Comparison of ENCODE assay signal across 8 cellular contexts in genomic region chr10:56823849-56824248, GRCh38.
DNase-seq lines count a peak whose midpoint lies in the region; ATAC-seq and FAIRE-seq lines count a peak whose summit lies in the region.

No MANE protein-coding gene starts in this region.

- H3K36me3 Mint-ChIP-seq in stimulated activated memory B cell treated with anti-CD40 and anti-IgM and Interleukin-4, amounts not matched to agents 10 μg/mL and 1 μg/mL and 100 μg/mL, for 72 hours: no peaks in the 10 kb centered on the region
- H3K36me3 Mint-ChIP-seq in activated T-helper 2 cell treated with anti-CD3 and anti-CD28 coated beads, Interferon-gamma antibody, Interleukin-2, Interleukin-4, amounts not matched to agents 10 μg/mL and 5 μg/mL and 100 μg/mL, durations not matched to agents 14 hours and 24 hours and 36 hours (ENCODE audit: low read depth): no peaks in the 10 kb centered on the region

- no peak overlapping the region for H3K18ac ChIP-seq in mesendoderm (ENCODE audit: low read length)

- ATAC-seq in GM18519 (IDR thresholded peaks at IDR 0.05; ENCODE audit: low FRiP score, unreplicated experiment) (peak; percentile 67), HG02798 (IDR thresholded peaks at IDR 0.05; ENCODE audit: poor library complexity, unreplicated experiment) (peak; percentile 80)
- no peak for ATAC-seq in stimulated activated memory B cell treated with anti-CD40 and anti-IgM and Interleukin-4, amounts not matched to agents 10 μg/mL and 1 μg/mL and 100 μg/mL, for 72 hours

- no peak overlapping the region for H3K27ac Mint-ChIP-seq in stimulated activated memory B cell treated with anti-CD40 and anti-IgM and Interleukin-4, amounts not matched to agents 10 μg/mL and 1 μg/mL and 100 μg/mL, for 72 hours
- no peak overlapping the region for H3K27ac Mint-ChIP-seq in activated T-helper 2 cell treated with anti-CD3 and anti-CD28 coated beads, Interferon-gamma antibody, Interleukin-2, Interleukin-4, amounts not matched to agents 10 μg/mL and 5 μg/mL and 100 μg/mL, durations not matched to agents 14 hours and 24 hours and 36 hours

- no peak overlapping the region for H4K5ac ChIP-seq in mesendoderm (ENCODE audit: low read length)

- H3K79me1 ChIP-seq in mesendoderm (ENCODE audit: low read length): no peaks in the 10 kb centered on the region

- H3K9ac ChIP-seq in mesendoderm (ENCODE audit: low read length): no peak overlapping the region

- peaks cover 18% of the 10 kb centered on the region for H3K9me3 Mint-ChIP-seq in stimulated activated memory B cell treated with anti-CD40 and anti-IgM and Interleukin-4, amounts not matched to agents 10 μg/mL and 1 μg/mL and 100 μg/mL, for 72 hours
- H3K9me3 Mint-ChIP-seq in activated T-helper 2 cell treated with anti-CD3 and anti-CD28 coated beads, Interferon-gamma antibody, Interleukin-2, Interleukin-4, amounts not matched to agents 10 μg/mL and 5 μg/mL and 100 μg/mL, durations not matched to agents 14 hours and 24 hours and 36 hours: peaks cover 47% of the 10 kb centered on the region

- no peak overlapping the region for H2AK5ac ChIP-seq in mesendoderm (ENCODE audit: low read length)

- H3K56ac ChIP-seq in mesendoderm (ENCODE audit: low read length): no peak overlapping the region

- no peak overlapping the region for H2BK15ac ChIP-seq in mesendoderm (replicated peaks; ENCODE audit: low read depth)

- no peak for FAIRE-seq in RCC 7860 (lab: Jason Lieb, UNC)

- H2BK5ac ChIP-seq in mesendoderm (ENCODE audit: low read length): no peak overlapping the region

- no peaks in the 10 kb centered on the region for H3K27me3 ChIP-seq in mesendoderm (ENCODE audit: insufficient read depth, low read length, poor library complexity)

- no peak overlapping the region for H3K4me3 ChIP-seq in mesendoderm (ENCODE audit: low read length)

- no peak overlapping the region for H3K4me3 Mint-ChIP-seq in stimulated activated memory B cell treated with anti-CD40 and anti-IgM and Interleukin-4, amounts not matched to agents 10 μg/mL and 1 μg/mL and 100 μg/mL, for 72 hours
- H3K4me3 Mint-ChIP-seq in activated T-helper 2 cell treated with anti-CD3 and anti-CD28 coated beads, Interferon-gamma antibody, Interleukin-2, Interleukin-4, amounts not matched to agents 10 μg/mL and 5 μg/mL and 100 μg/mL, durations not matched to agents 14 hours and 24 hours and 36 hours (ENCODE audit: low read depth): no peak overlapping the region

- H3K4me1 ChIP-seq in mesendoderm (ENCODE audit: control insufficient read depth, low read depth, low read length): no peaks in the 10 kb centered on the region

- peak; percentile 13 for DNase-seq in RCC 7860 (ENCODE audit: low spot score)
- peak; percentile 32 for DNase-seq in mesendoderm
- DNase-seq in substantia nigra (lab: John Stamatoyannopoulos, UW): no peak
- no peak for DNase-seq in activated T-helper 2 cell treated with anti-CD3 and anti-CD28 coated beads, Interferon-gamma antibody, Interleukin-2, Interleukin-4, amounts not matched to agents 10 μg/mL and 5 μg/mL and 100 μg/mL, durations not matched to agents 14 hours and 24 hours and 36 hours (ENCODE audit: low spot score)
- DNase-seq in DMS79 treated with DMSO at 0.1 percent for 48 hours (lab: John Stamatoyannopoulos, UW): no peak

- intact Hi-C loops in activated T-helper 2 cell treated with anti-CD3 and anti-CD28 coated beads, Interferon-gamma antibody, Interleukin-2, Interleukin-4, amounts not matched to agents 10 μg/mL and 5 μg/mL and 100 μg/mL, durations not matched to agents 14 hours and 24 hours and 36 hours (cut with micrococcal nuclease): no loop called here

- H4K8ac ChIP-seq in mesendoderm (ENCODE audit: low read depth, low read length): no peak overlapping the region

- no peak overlapping the region for H2BK120ac ChIP-seq in mesendoderm (ENCODE audit: low read depth, low read length)

- H3K4me1 Mint-ChIP-seq in stimulated activated memory B cell treated with anti-CD40 and anti-IgM and Interleukin-4, amounts not matched to agents 10 μg/mL and 1 μg/mL and 100 μg/mL, for 72 hours: peaks cover 9% of the 10 kb centered on the region
- no peaks in the 10 kb centered on the region for H3K4me1 Mint-ChIP-seq in activated T-helper 2 cell treated with anti-CD3 and anti-CD28 coated beads, Interferon-gamma antibody, Interleukin-2, Interleukin-4, amounts not matched to agents 10 μg/mL and 5 μg/mL and 100 μg/mL, durations not matched to agents 14 hours and 24 hours and 36 hours (ENCODE audit: low read depth)

- H3K4ac ChIP-seq in mesendoderm (ENCODE audit: low read depth, low read length): no peak overlapping the region

- H3K23ac ChIP-seq in mesendoderm (ENCODE audit: low read length): no peak overlapping the region

- H3K27me3 Mint-ChIP-seq in stimulated activated memory B cell treated with anti-CD40 and anti-IgM and Interleukin-4, amounts not matched to agents 10 μg/mL and 1 μg/mL and 100 μg/mL, for 72 hours: no peaks in the 10 kb centered on the region
- no peaks in the 10 kb centered on the region for H3K27me3 Mint-ChIP-seq in activated T-helper 2 cell treated with anti-CD3 and anti-CD28 coated beads, Interferon-gamma antibody, Interleukin-2, Interleukin-4, amounts not matched to agents 10 μg/mL and 5 μg/mL and 100 μg/mL, durations not matched to agents 14 hours and 24 hours and 36 hours (ENCODE audit: low read depth)

- no peaks in the 10 kb centered on the region for H3K36me3 ChIP-seq in mesendoderm (ENCODE audit: control insufficient read depth, insufficient read depth, low read length)

- H3K4me2 ChIP-seq in mesendoderm (ENCODE audit: low read length): no peak overlapping the region

- H3K27ac ChIP-seq in mesendoderm (ENCODE audit: low read depth, low read length): no peak overlapping the region
- H3K27ac ChIP-seq in substantia nigra (ENCODE audit: low read depth, low read length, poor library complexity, severe bottlenecking): no peak overlapping the region

- WGBS in mesendoderm (ENCODE audit: extremely low coverage, insufficient coverage, low lambda C conversion rate): no CpG with 5 or more reads among the region's 1 CpG

- H3K79me2 ChIP-seq in mesendoderm (ENCODE audit: control insufficient read depth, insufficient read depth, low read length): no peaks in the 10 kb centered on the region

Comparison
In these comparisons a context has a peak if more than half of its experiments do, and no peak if none do; other contexts are left out.
1. DNase-seq: peak in RCC 7860 (single experiment) and mesendoderm (single experiment); none in substantia nigra (0 of 49), activated T-helper 2 cell treated with anti-CD3 and anti-CD28 coated beads, Interferon-gamma antibody, Interleukin-2, Interleukin-4, amounts not matched to agents 10 μg/mL and 5 μg/mL and 100 μg/mL, durations not matched to agents 14 hours and 24 hours and 36 hours (single experiment) and DMS79 treated with DMSO at 0.1 percent for 48 hours (single experiment).